In the genomic region with DNA sequence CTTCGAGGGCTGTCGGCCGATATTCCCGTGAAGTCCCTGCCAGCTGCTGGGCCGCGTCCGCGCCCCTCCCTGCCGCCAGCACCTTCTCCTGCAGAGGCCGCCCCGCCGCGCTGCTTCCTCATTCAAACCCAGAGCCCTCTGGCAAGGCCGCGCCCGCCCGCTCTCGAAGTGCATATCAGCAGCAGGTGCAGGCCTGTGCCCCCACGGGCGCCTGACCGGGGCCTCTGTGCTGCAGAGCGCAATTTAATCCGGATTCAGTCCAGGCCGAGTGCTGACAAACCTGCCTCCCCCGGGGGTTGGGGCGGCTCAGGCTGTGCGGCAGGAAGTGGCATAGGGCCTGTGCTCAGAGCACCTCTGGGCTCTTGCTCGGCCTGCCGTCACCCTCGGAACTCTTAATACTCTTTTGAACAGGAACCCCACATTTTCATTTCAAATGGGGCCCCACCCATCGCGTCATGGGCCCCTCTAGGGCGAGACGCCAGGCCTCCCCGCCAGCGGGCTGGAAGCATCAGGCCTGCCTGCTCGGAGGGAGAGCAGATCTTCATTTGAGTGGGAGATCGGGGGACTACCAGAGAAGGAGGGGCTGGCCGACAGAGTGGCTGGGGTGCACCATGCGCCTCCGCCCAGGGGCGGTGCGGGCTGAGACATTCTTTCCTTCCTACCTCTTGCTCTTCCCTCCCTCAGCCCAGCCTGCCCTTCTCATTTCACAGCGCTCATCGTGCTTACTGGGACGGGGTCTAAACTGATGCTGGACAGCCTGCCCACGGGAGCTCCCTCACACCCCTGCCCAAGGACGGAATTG, we compare ENCODE assay signal across 8 cellular contexts.
DNase-seq lines count a peak whose midpoint lies in the region; ATAC-seq and TF ChIP-seq lines count a peak whose summit lies in the region.

No MANE protein-coding gene starts in this region.

- H3K27ac ChIP-seq in heart left ventricle (peak overlapping the region in 7 of 12 donors; percentile 17 to 74 (median 45)), esophagus muscularis mucosa (replicated peaks in 1 of 4) (no peak overlapping the region)

- TF ChIP-seq POLR2A in heart left ventricle (IDR thresholded peaks at IDR 0.05) (no peak), esophagus muscularis mucosa (IDR thresholded peaks at IDR 0.05; ENCODE audit: low read depth) (no peak)

- no peak for TF ChIP-seq EP300 in esophagus muscularis mucosa (IDR thresholded peaks at IDR 0.05)

- ATAC-seq in GM18909 (IDR thresholded peaks at IDR 0.05; ENCODE audit: poor library complexity, unreplicated experiment) (peak; percentile 92), HG03139 (IDR thresholded peaks at IDR 0.05; ENCODE audit: unreplicated experiment) (peak; percentile 93), heart left ventricle (peak; percentile 22 to 80 (median 75))

- H3K4me1 ChIP-seq in heart left ventricle, result peaks cover 0 to 28% (median 9%) of the 10 kb centered on the region in 12 donors
- peaks cover 0 to 4% (median 0%) of the 10 kb centered on the region in 4 donors for H3K4me1 ChIP-seq in esophagus muscularis mucosa

- no peaks in the 10 kb centered on the region for H3K27me3 ChIP-seq in heart left ventricle
- H3K27me3 ChIP-seq in esophagus muscularis mucosa, result no peaks in the 10 kb centered on the region

- intact Hi-C loops in heart left ventricle (cut with DNase I) (loop anchor here in 1 of 10 donors (5.0 kb wide), 1 partner anchor 39 kb away; no protein-coding TSS in a partner anchor), esophagus muscularis mucosa (cut with DNase I) (no loop called here)

- peak; percentile 6 to 40 for DNase-seq in activated CD8-positive, alpha-beta memory T cell treated with anti-CD3 and anti-CD28 coated beads for 1 hour (ENCODE audit: extremely low read depth in 1 of 2, low read depth in 1 of 2)
- peak in 4 of 5 donors; percentile 35 to 75 (median 66) for DNase-seq in heart left ventricle
- peak; percentile 17 to 30 for DNase-seq in stimulated activated CD8-positive, alpha-beta memory T cell treated with anti-CD3 and anti-CD28 coated beads, Interleukin-15, amount 100 ng/mL, for 4 hours (ENCODE audit: low read depth in 2 of 2)
- no peak for DNase-seq in kidney glomerular epithelial cell (lab: John Stamatoyannopoulos, UW)
- no peak for DNase-seq in islet precursor cell
- DNase-seq in esophagus muscularis mucosa (ENCODE audit: extremely low spot score), result no peak

- H3K9me3 ChIP-seq in heart left ventricle (no peaks in the 10 kb centered on the region), esophagus muscularis mucosa (no peaks in the 10 kb centered on the region)

- peak overlapping the region in 8 of 12 donors; percentile 3 to 38 (median 26) for H3K4me3 ChIP-seq in heart left ventricle
- no peak overlapping the region for H3K4me3 ChIP-seq in esophagus muscularis mucosa

- TF ChIP-seq CTCF in heart left ventricle (IDR thresholded peaks at IDR 0.05), result peak in 1 of 12 donors; percentile 10
- TF ChIP-seq CTCF in esophagus muscularis mucosa (IDR thresholded peaks at IDR 0.05), result no peak

- WGBS in heart left ventricle, 4 donors, result 44 to 84% (median 70%) methylated on average over 34 to 48 of the region's 48 CpGs
- 78% methylated on average over 26 of the region's 48 CpGs for WGBS in esophagus muscularis mucosa

- H3K36me3 ChIP-seq in heart left ventricle (no peaks in the 10 kb centered on the region), esophagus muscularis mucosa (no peaks in the 10 kb centered on the region)

Comparison
In these comparisons a context has a peak if more than half of its experiments do, and no peak if none do; other contexts are left out.
1. DNase-seq: peak in activated CD8-positive, alpha-beta memory T cell treated with anti-CD3 and anti-CD28 coated beads for 1 hour (2 of 2), heart left ventricle (4 of 5) and stimulated activated CD8-positive, alpha-beta memory T cell treated with anti-CD3 and anti-CD28 coated beads, Interleukin-15, amount 100 ng/mL, for 4 hours (2 of 2); none in kidney glomerular epithelial cell (single experiment), islet precursor cell (single experiment) and esophagus muscularis mucosa (single experiment).
2. H3K27ac ChIP-seq: peak in heart left ventricle (7 of 12); none in esophagus muscularis mucosa (0 of 4).
3. H3K4me3 ChIP-seq: peak in heart left ventricle (8 of 12); none in esophagus muscularis mucosa (0 of 4).
4. Peak in every context shown above with its lines, with median percentiles within 50 percentile points of each other: ATAC-seq.